1 cellular context compared by ENCODE assay signal in the genomic region with DNA sequence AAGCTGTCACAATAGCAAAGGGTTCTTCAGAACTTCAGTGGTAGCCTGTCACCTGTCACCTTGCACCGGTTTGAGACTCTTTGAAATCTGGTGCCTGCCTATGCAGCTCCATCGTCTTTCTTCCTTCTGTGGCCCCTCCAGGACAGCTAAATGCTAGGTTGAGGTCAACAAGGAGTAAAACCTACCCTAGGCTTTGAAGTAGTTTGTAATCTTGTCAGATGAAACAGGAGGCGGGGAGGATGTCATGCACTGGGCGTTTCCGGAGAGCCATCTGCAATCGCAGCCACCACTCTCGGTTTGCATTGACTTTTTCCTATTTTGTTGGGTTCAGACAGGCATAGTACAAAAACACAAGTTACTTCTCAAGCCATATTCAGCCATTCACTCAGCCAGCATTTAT.
TF ChIP-seq lines count a peak whose summit lies in the region.

No MANE protein-coding gene starts in this region.

TF ChIP-seq in GM23338, 12 proteins besides CTCF, POLR2A, EP300 and RAD21 (continued from another document):
- TF ChIP-seq ZNF462 (CRISPR knock-in tag; IDR thresholded peaks at IDR 0.05) (no peak), ZNF331 (CRISPR knock-in tag; IDR thresholded peaks at IDR 0.05; ENCODE audit: low read depth) (no peak), ZNF114 (CRISPR knock-in tag; IDR thresholded peaks at IDR 0.05) (no peak), POLR2AphosphoS5 (IDR thresholded peaks at IDR 0.05; ENCODE audit: low read depth) (no peak), NANOG (IDR thresholded peaks at IDR 0.05; ENCODE audit: borderline replicate concordance) (no peak), EZH2 (IDR thresholded peaks at IDR 0.05; ENCODE audit: low read depth, unreplicated experiment) (no peak), EZH2phosphoT487 (IDR thresholded peaks at IDR 0.05; ENCODE audit: unreplicated experiment) (no peak)
- TF ChIP-seq, protein P1, sequence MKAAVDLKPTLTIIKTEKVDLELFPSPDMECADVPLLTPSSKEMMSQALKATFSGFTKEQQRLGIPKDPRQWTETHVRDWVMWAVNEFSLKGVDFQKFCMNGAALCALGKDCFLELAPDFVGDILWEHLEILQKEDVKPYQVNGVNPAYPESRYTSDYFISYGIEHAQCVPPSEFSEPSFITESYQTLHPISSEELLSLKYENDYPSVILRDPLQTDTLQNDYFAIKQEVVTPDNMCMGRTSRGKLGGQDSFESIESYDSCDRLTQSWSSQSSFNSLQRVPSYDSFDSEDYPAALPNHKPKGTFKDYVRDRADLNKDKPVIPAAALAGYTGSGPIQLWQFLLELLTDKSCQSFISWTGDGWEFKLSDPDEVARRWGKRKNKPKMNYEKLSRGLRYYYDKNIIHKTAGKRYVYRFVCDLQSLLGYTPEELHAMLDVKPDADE (IDR thresholded peaks at IDR 0.05), result no peak
- TF ChIP-seq, protein P2, sequence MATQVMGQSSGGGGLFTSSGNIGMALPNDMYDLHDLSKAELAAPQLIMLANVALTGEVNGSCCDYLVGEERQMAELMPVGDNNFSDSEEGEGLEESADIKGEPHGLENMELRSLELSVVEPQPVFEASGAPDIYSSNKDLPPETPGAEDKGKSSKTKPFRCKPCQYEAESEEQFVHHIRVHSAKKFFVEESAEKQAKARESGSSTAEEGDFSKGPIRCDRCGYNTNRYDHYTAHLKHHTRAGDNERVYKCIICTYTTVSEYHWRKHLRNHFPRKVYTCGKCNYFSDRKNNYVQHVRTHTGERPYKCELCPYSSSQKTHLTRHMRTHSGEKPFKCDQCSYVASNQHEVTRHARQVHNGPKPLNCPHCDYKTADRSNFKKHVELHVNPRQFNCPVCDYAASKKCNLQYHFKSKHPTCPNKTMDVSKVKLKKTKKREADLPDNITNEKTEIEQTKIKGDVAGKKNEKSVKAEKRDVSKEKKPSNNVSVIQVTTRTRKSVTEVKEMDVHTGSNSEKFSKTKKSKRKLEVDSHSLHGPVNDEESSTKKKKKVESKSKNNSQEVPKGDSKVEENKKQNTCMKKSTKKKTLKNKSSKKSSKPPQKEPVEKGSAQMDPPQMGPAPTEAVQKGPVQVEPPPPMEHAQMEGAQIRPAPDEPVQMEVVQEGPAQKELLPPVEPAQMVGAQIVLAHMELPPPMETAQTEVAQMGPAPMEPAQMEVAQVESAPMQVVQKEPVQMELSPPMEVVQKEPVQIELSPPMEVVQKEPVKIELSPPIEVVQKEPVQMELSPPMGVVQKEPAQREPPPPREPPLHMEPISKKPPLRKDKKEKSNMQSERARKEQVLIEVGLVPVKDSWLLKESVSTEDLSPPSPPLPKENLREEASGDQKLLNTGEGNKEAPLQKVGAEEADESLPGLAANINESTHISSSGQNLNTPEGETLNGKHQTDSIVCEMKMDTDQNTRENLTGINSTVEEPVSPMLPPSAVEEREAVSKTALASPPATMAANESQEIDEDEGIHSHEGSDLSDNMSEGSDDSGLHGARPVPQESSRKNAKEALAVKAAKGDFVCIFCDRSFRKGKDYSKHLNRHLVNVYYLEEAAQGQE (IDR thresholded peaks at IDR 0.05; ENCODE audit: unreplicated experiment), result no peak
